8 cellular contexts compared by ENCODE assay signal in the genomic region with DNA sequence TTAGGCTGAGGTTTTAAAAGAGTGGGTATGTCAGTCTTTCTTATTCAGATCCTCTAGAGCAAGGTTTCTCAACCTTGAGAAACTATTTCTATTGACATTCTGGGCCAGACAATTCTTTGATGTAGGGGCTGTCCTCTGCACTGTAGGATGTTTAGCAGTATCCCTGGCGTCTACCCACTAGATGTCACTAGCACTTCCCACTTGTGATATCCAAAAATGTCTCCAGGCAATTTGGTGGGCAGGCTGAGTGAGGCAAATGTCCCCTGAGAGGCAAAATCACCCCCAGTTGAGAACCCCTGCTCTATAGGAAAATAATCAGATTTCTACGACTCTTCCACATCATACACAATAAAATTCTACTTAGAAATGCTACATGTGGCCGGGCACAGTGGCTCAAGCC. TPM values are rescaled to one million over a fixed set of nuclear protein-coding genes. Genes with fewer than 3 reads are reported as not detected.
A peak's percentile ranks its signal among the peaks of the same experiment; 100 is the strongest.
DNase-seq lines count a peak whose midpoint lies in the region; ATAC-seq and TF ChIP-seq lines count a peak whose summit lies in the region.

No MANE protein-coding gene starts in this region.

- H3K9me2 ChIP-seq in SK-N-SH = no peaks in the 10 kb centered on the region

- H3K36me3 ChIP-seq in IMR-90 (ENCODE audit: control insufficient read depth, insufficient read depth, low read length) = peaks cover 6% of the 10 kb centered on the region
- H3K36me3 ChIP-seq in SK-N-SH (replicated peaks in 1 of 2; ENCODE audit: control insufficient read depth in 1 of 2, insufficient read depth in 2 of 2, low read length in 1 of 2) = peaks cover 16 to 29% of the 10 kb centered on the region in 2 experiments

- H2AFZ ChIP-seq in IMR-90 (replicated peaks; ENCODE audit: low read length, poor library complexity) (no peak overlapping the region), SK-N-SH (ENCODE audit: low read depth) (no peak overlapping the region)

- no peaks in the 10 kb centered on the region; the same call in 1 of the 2 replicates for H4K20me1 ChIP-seq in IMR-90 (ENCODE audit: insufficient read depth, low read length)
- H4K20me1 ChIP-seq in SK-N-SH (ENCODE audit: insufficient read depth) = no peaks in the 10 kb centered on the region

- CTCF ChIA-PET in IMR-90 (lab: Yijun Ruan, JAX) (no interaction called here), SK-N-SH (lab: Yijun Ruan, JAX) (interaction anchor here (1.1 to 1.3 kb wide), 2 partner anchors 10 to 222 kb away, joined by 6 to 11 read pairs; partner anchors contain the start of gene ZSCAN16)

- H3K56ac ChIP-seq in IMR-90 (ENCODE audit: extremely low read depth, insufficient read depth, low read length) = no peak overlapping the region

- no peak overlapping the region for H3K4ac ChIP-seq in IMR-90 (ENCODE audit: low read depth, low read length)

- H2BK20ac ChIP-seq in IMR-90 (ENCODE audit: low read depth, low read length) = no peak overlapping the region

- dilution Hi-C loops in IMR-90 (cut with HindIII; ENCODE audit: low sequenced_read_pairs, unreplicated experiment) = no loop called here

- in situ Hi-C loops in IMR-90 (cut with MboI; ENCODE audit: low sequenced_read_pairs) = loop anchor here (5.0 kb wide), 1 partner anchor 223 kb away; no protein-coding TSS in a partner anchor

- no peak overlapping the region for H3K14ac ChIP-seq in IMR-90 (replicated peaks; ENCODE audit: low read depth, low read length)

- no peak overlapping the region for H3K4me2 ChIP-seq in IMR-90 (ENCODE audit: low read depth, low read length)
- H3K4me2 ChIP-seq in SK-N-SH = no peak overlapping the region

- H4K5ac ChIP-seq in IMR-90 (ENCODE audit: low read depth, low read length) = no peak overlapping the region

- ATAC-seq in IMR-90 (ENCODE audit: low read depth) (no peak), GM21619 (IDR thresholded peaks at IDR 0.05; ENCODE audit: unreplicated experiment) (no peak), omental fat pad (ENCODE audit: low FRiP score) (no peak)

- H3K27me3 ChIP-seq in IMR-90 (ENCODE audit: control insufficient read depth, insufficient read depth, low read length) (no peaks in the 10 kb centered on the region), SK-N-SH (ENCODE audit: insufficient read depth) (no peaks in the 10 kb centered on the region)

- POLR2A ChIA-PET in IMR-90 (lab: Charles Lee; ENCODE audit: unreplicated experiment) = no interaction called here
- POLR2A ChIA-PET in SK-N-SH (lab: Yijun Ruan, JAX) = no interaction called here

- WGBS in IMR-90 (ENCODE audit: extremely low coverage in 2 of 2, insufficient read length in 1 of 2), 2 experiments = no CpG with 5 or more reads among the region's 3 CpGs
- WGBS in SK-N-SH (ENCODE audit: low lambda C conversion rate) = 47% methylated on average over 3 of the region's 3 CpGs

- no peak overlapping the region for H2BK120ac ChIP-seq in IMR-90 (ENCODE audit: low read depth, low read length)

- H3K27ac ChIP-seq in IMR-90 (ENCODE audit: insufficient read depth, low read length) = no peak overlapping the region
- no peak overlapping the region for H3K27ac ChIP-seq in SK-N-SH (ENCODE audit: low read depth in 2 of 2, low read length in 1 of 2)

- H3K4me1 ChIP-seq in IMR-90 (ENCODE audit: control insufficient read depth, insufficient read depth, low read length) (peaks cover 2% of the 10 kb centered on the region; the same call in 1 of the 2 replicates), SK-N-SH (ENCODE audit: control insufficient read depth in 1 of 2, insufficient read depth in 2 of 2, low read depth in 1 of 2, low read length in 1 of 2) (peaks cover 0 to 17% of the 10 kb centered on the region in 2 experiments; a peak in 3 of 4 replicates)

- H3K23ac ChIP-seq in IMR-90 (ENCODE audit: low read depth, low read length) = no peak overlapping the region

- no peaks in the 10 kb centered on the region for H3K9me3 ChIP-seq in IMR-90 (ENCODE audit: control insufficient read depth, insufficient read depth, low read length)
- no peaks in the 10 kb centered on the region for H3K9me3 ChIP-seq in SK-N-SH

- no peaks in the 10 kb centered on the region for H3K9me1 ChIP-seq in IMR-90 (ENCODE audit: insufficient read depth, low read length)

- peak; percentile 20 to 26 for DNase-seq in SHP77 (lab: John Stamatoyannopoulos, UW)
- DNase-seq in SHP77 treated with DMSO at 0.1 percent for 48 hours (lab: John Stamatoyannopoulos, UW) = no peak
- peak; percentile 52 for DNase-seq in IMR-90
- peak; percentile 18 for DNase-seq in SK-N-SH
- DNase-seq in fibroblast of villous mesenchyme (ENCODE audit: low read depth) = peak; percentile 45
- no peak for DNase-seq in effector CD8-positive, alpha-beta T cell (lab: John Stamatoyannopoulos, UW)
- DNase-seq in omental fat pad (ENCODE audit: low spot score) = no peak

- H3K9ac ChIP-seq in IMR-90 (ENCODE audit: low read depth, low read length) (no peak overlapping the region), SK-N-SH (no peak overlapping the region)

- no peak overlapping the region for H3K18ac ChIP-seq in IMR-90 (ENCODE audit: low read depth, low read length)

- TF ChIP-seq POLR2A in IMR-90 (IDR thresholded peaks at IDR 0.05; ENCODE audit: low read depth, low read length) = no peak

- no peak overlapping the region for H2AK5ac ChIP-seq in IMR-90 (ENCODE audit: low read depth, low read length)

- no TSS peak for BruUV-seq in IMR-90 (replicated peaks; lab: Mats Ljungman, UMichigan)

- H2BK15ac ChIP-seq in IMR-90 (ENCODE audit: low read depth, low read length) = no peak overlapping the region

- intact Hi-C loops in IMR-90 (cut with micrococcal nuclease) = loop anchor here (1.0 kb wide), 1 partner anchor 222 kb away; no protein-coding TSS in a partner anchor

- no peak overlapping the region for H4K8ac ChIP-seq in IMR-90 (ENCODE audit: low read depth in 2 of 2, low read length in 2 of 2)

- TF ChIP-seq RAD21 in IMR-90 (IDR thresholded peaks at IDR 0.05; ENCODE audit: low read length) = peak; percentile 64
- peak; percentile 62 for TF ChIP-seq RAD21 in SK-N-SH (IDR thresholded peaks at IDR 0.05; ENCODE audit: low read length)

- H4K91ac ChIP-seq in IMR-90 (ENCODE audit: insufficient read depth, low read depth, low read length) = no peak overlapping the region

- no peak for TF ChIP-seq EP300 in SK-N-SH (IDR thresholded peaks at IDR 0.05; ENCODE audit: borderline replicate concordance in 1 of 2, low read depth in 1 of 2, low read length in 1 of 2)

- H3K4me3 ChIP-seq in IMR-90 (ENCODE audit: insufficient read depth, low read depth, low read length) (no peak overlapping the region), SK-N-SH (ENCODE audit: low read depth in 2 of 2, low read length in 1 of 2) (no peak overlapping the region), fibroblast of villous mesenchyme (ENCODE audit: low read depth, low read length) (no peak overlapping the region)

- TF ChIP-seq CTCF in IMR-90 (conservative IDR thresholded peaks at IDR 0.05; ENCODE audit: low read depth, low read length) (peak; percentile 54), SK-N-SH (IDR thresholded peaks at IDR 0.05) (peak; percentile 64), fibroblast of villous mesenchyme (IDR thresholded peaks at IDR 0.05; ENCODE audit: insufficient read depth, low read depth, low read length) (peak; percentile 56), omental fat pad (IDR thresholded peaks at IDR 0.05) (no peak)

- H3F3A ChIP-seq in SK-N-SH (replicated peaks; ENCODE audit: insufficient read depth) = peaks cover 8% of the 10 kb centered on the region

- peaks cover 16 to 47% of the 10 kb centered on the region in 2 experiments for H3K79me1 ChIP-seq in IMR-90 (ENCODE audit: low read depth in 1 of 2, low read length in 2 of 2)

- no peak overlapping the region for H2AK9ac ChIP-seq in IMR-90 (replicated peaks; ENCODE audit: low read depth, low read length, poor library complexity)

- no peak overlapping the region for H2BK5ac ChIP-seq in IMR-90 (ENCODE audit: low read depth, low read length, poor library complexity, severe bottlenecking)

- peaks cover 79% of the 10 kb centered on the region for H3K79me2 ChIP-seq in SK-N-SH (ENCODE audit: insufficient read depth)

TF ChIP-seq in SK-N-SH, 30 proteins besides CTCF, POLR2A, EP300 and RAD21 (continues in another document):
- peak; percentile 39 for TF ChIP-seq SMC3 (IDR thresholded peaks at IDR 0.05; ENCODE audit: low read depth, low read length)

RNA-seq across cellular contexts. Expression of gene ZKSCAN8, which starts 7.7 kb away (rescaled TPM):
- total RNA-seq in IMR-90 (2012; rRNA removed) (15.0 and 22.8 TPM in 2 replicates), fibroblast of villous mesenchyme (14.5 and 20.3 TPM in 2 replicates), omental fat pad (10 to 100 TPM; 16.0 to 27.7 (median 17.2) TPM)
- polyA plus RNA-seq in IMR-90 (2012; rRNA removed) (4.5 and 8.3 TPM in 2 replicates), SK-N-SH (2012; rRNA removed) (4.3 and 5.8 TPM in 2 replicates)
- 1.0 and 1.5 TPM in 2 replicates for polyA plus RNA-seq in IMR-90 (2012; cell fraction: cytosol; rRNA removed)
- polyA plus RNA-seq in IMR-90 (2012; cell fraction: nucleus; rRNA removed; ENCODE audit: low replicate concordance) = 4.6 and 32.4 TPM in 2 replicates
- 6.5 and 6.9 TPM in 2 replicates for polyA plus RNA-seq in SK-N-SH (2012; cell fraction: cytosol; rRNA removed)
- polyA plus RNA-seq in SK-N-SH (2012; cell fraction: nucleus; rRNA removed) = 19.8 and 37.6 TPM in 2 replicates

RNA-seq across cellular contexts. Expression of gene ZSCAN16, which starts 9.6 kb away (rescaled TPM):
- total RNA-seq in IMR-90 (2012; rRNA removed) = 2.5 and 3.0 TPM in 2 replicates
- 1.7 and 1.8 TPM in 2 replicates for polyA plus RNA-seq in IMR-90 (2012; rRNA removed)
- polyA plus RNA-seq in IMR-90 (2012; cell fraction: cytosol; rRNA removed) = 0.43 and 0.80 TPM in 2 replicates
- 0.99 and 2.2 TPM in 2 replicates for polyA plus RNA-seq in IMR-90 (2012; cell fraction: nucleus; rRNA removed; ENCODE audit: low replicate concordance)
- polyA plus RNA-seq in SK-N-SH (2012; rRNA removed) = 3.7 and 6.2 TPM in 2 replicates
- polyA plus RNA-seq in SK-N-SH (2012; cell fraction: cytosol; rRNA removed) = 4.7 and 4.8 TPM in 2 replicates
- 9.2 and 11.6 TPM in 2 replicates for polyA plus RNA-seq in SK-N-SH (2012; cell fraction: nucleus; rRNA removed)
- total RNA-seq in fibroblast of villous mesenchyme = 2.2 and 3.2 TPM in 2 replicates
- total RNA-seq in omental fat pad = 1 to 10 TPM; 2.8 to 6.0 (median 3.5) TPM

RNA-seq across cellular contexts. Expression of gene ZNF165, which starts 53.6 kb away (rescaled TPM):
- total RNA-seq in IMR-90 (2012; rRNA removed) (0.28 and 0.36 TPM in 2 replicates), fibroblast of villous mesenchyme (0.32 and 0.86 TPM in 2 replicates), omental fat pad (1 to 10 TPM in 1 of 4 donors, under 1 TPM in 2, not detected in 1; 0.38 to 1.4 (median 0.72) TPM)
- polyA plus RNA-seq in IMR-90 (2012; rRNA removed) (0.07 and 0.09 TPM in 2 replicates), SK-N-SH (2012; rRNA removed) (0.21 and 0.25 TPM in 2 replicates)
- polyA plus RNA-seq in IMR-90 (2012; cell fraction: cytosol; rRNA removed) = 0.01 TPM in 1 of 2 replicates, not detected in the other
- polyA plus RNA-seq in IMR-90 (2012; cell fraction: nucleus; rRNA removed; ENCODE audit: low replicate concordance) = 0.06 TPM in 1 of 2 replicates, not detected in the other
- 0.31 and 0.36 TPM in 2 replicates for polyA plus RNA-seq in SK-N-SH (2012; cell fraction: cytosol; rRNA removed)
- polyA plus RNA-seq in SK-N-SH (2012; cell fraction: nucleus; rRNA removed) = 0.25 and 0.43 TPM in 2 replicates

Comparison
In these comparisons a context has a peak if more than half of its experiments do, and no peak if none do; other contexts are left out.
1. DNase-seq: peak in SHP77 (2 of 2), IMR-90 (single experiment), SK-N-SH (single experiment) and fibroblast of villous mesenchyme (single experiment); none in SHP77 treated with DMSO at 0.1 percent for 48 hours (single experiment), effector CD8-positive, alpha-beta T cell (single experiment) and omental fat pad (single experiment).
2. CTCF ChIP-seq: peak in IMR-90 (single experiment), SK-N-SH (single experiment) and fibroblast of villous mesenchyme (single experiment); none in omental fat pad (0 of 3).